ENCODE assay signal across 9 cellular contexts in the genomic region with DNA sequence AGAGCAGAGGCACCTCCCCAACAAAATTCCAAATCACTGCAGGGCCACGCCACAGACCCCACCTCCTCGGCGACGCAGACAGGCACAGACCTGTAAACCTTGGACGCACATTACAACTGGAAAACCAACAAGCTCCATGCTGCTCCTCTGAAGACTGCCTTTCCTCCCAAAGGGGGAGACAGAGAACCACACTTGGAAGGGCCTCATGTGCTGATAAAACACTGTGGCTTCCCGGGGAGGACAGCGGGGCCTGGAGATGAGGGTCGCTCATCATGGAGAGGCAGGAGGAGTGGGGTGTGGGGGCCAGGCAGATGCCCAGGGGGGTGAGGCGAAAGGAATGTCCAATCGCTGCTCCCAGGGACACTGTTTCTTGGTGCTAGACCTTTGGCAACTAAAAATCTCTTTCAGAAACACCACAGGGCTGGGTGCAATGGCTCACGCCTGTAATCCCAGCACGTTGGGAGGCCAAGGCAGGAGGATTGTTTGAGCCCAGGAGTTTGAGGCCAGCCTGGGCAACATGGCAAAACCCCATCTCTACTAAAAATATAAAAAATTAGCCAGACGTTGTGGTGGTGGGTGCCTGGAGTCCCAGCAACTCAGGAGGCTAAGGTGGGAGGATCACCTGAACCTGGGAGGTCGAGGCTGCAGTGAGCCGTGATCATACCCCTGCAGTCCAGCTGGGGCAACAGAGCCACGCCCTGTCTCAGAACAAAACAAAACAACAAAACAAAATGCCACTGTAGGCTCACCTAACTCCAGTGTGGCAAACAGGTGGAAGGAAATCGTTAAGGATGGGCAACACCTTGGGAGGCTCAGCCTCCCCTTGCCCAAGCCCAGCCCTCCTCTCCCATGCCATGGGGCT. TPM values are rescaled to one million over a fixed set of nuclear protein-coding genes. Genes with fewer than 3 reads are reported as not detected.
DNase-seq lines count a peak whose midpoint lies in the region; ATAC-seq and TF ChIP-seq lines count a peak whose summit lies in the region.
"Had no signal": no experiment of that assay in that cellular context is flagged by ENCODE, and none has a peak within 500 bp of the region (broad histone marks: within the 10 kb centered on the region; RNA-seq: fewer than 3 reads in every experiment).

No MANE protein-coding gene starts in this region.

- CTCF ChIA-PET in activated CD8-positive, alpha-beta memory T cell treated with anti-CD3 and anti-CD28 coated beads, Interleukin-2, amount 10 ng/mL, durations not matched to agents 7 days and 5 days (lab: Charles Lee) = interaction anchor here (0.9 kb wide), 1 partner anchor 62 kb away, joined by 3 read pairs; no protein-coding TSS in a partner anchor

- H3K36me3 ChIP-seq in DND-41 (ENCODE audit: insufficient read depth, low read length) = peaks cover 38% of the 10 kb centered on the region
- H3K36me3 ChIP-seq: neutrophil had no signal

- H3K27ac ChIP-seq in DND-41 (ENCODE audit: low read length) = no peak overlapping the region
- H3K27ac ChIP-seq: neutrophil had no signal

- TF ChIP-seq POLR2A in erythroblast (IDR thresholded peaks at IDR 0.05; ENCODE audit: low read length) = no peak

- no peaks in the 10 kb centered on the region for H3K27me3 ChIP-seq in DND-41 (ENCODE audit: insufficient read depth, low read length, poor library complexity)
- H3K27me3 ChIP-seq: neutrophil had no signal

- peak; percentile 45 for TF ChIP-seq CTCF in DND-41 (IDR thresholded peaks at IDR 0.05; ENCODE audit: borderline replicate concordance, extremely low read depth, low read length, poor library complexity, severe bottlenecking)
- peak; percentile 45 for TF ChIP-seq CTCF in neural crest cell (conservative IDR thresholded peaks at IDR 0.05)

- H3K79me2 ChIP-seq in DND-41 (ENCODE audit: insufficient read depth, low read length) = peaks cover 61% of the 10 kb centered on the region

- no peak for DNase-seq in DND-41
- peak; percentile 20 for DNase-seq in NCI-H69 (lab: John Stamatoyannopoulos, UW)
- DNase-seq in erythroblast (lab: John Stamatoyannopoulos, UW) = peak; percentile 29 to 32
- DNase-seq in neural crest cell (ENCODE audit: low read depth, low spot score) = no peak
- no peak for DNase-seq in stimulated activated naive CD4-positive, alpha-beta T cell treated with Interleukin-2 at 50 U/mL for 16 hours (lab: John Stamatoyannopoulos, UW)
- no peak for DNase-seq in activated CD8-positive, alpha-beta memory T cell treated with anti-CD3 and anti-CD28 coated beads, Interleukin-2, amount 10 ng/mL, durations not matched to agents 7 days and 5 days
- DNase-seq in CD1c-positive myeloid dendritic cell (ENCODE audit: extremely low spot score) = no peak
- DNase-seq in NCI-H1092 (lab: John Stamatoyannopoulos, UW) = no peak

- no peaks in the 10 kb centered on the region for H3K27me3 Mint-ChIP-seq in neural crest cell (ENCODE audit: low read depth)
- H3K27me3 Mint-ChIP-seq in activated CD8-positive, alpha-beta memory T cell treated with anti-CD3 and anti-CD28 coated beads, Interleukin-2, amount 10 ng/mL, durations not matched to agents 7 days and 5 days = no peaks in the 10 kb centered on the region

- H3K27ac Mint-ChIP-seq in neural crest cell (ENCODE audit: unreplicated experiment) = no peak overlapping the region
- no peak overlapping the region for H3K27ac Mint-ChIP-seq in activated CD8-positive, alpha-beta memory T cell treated with anti-CD3 and anti-CD28 coated beads, Interleukin-2, amount 10 ng/mL, durations not matched to agents 7 days and 5 days

- peak; percentile 42; the same call in 1 of the 3 replicates for ATAC-seq in DND-41 (ENCODE audit: insufficient read depth, low read depth)
- ATAC-seq in activated CD8-positive, alpha-beta memory T cell treated with anti-CD3 and anti-CD28 coated beads, Interleukin-2, amount 10 ng/mL, durations not matched to agents 7 days and 5 days = no peak

- H3K4me3 Mint-ChIP-seq in neural crest cell = no peak overlapping the region
- H3K4me3 Mint-ChIP-seq in activated CD8-positive, alpha-beta memory T cell treated with anti-CD3 and anti-CD28 coated beads, Interleukin-2, amount 10 ng/mL, durations not matched to agents 7 days and 5 days = no peak overlapping the region

- peaks cover 8% of the 10 kb centered on the region for H3K36me3 Mint-ChIP-seq in neural crest cell (ENCODE audit: low read depth)
- peaks cover 8% of the 10 kb centered on the region for H3K36me3 Mint-ChIP-seq in activated CD8-positive, alpha-beta memory T cell treated with anti-CD3 and anti-CD28 coated beads, Interleukin-2, amount 10 ng/mL, durations not matched to agents 7 days and 5 days

- no peaks in the 10 kb centered on the region for H3K4me1 ChIP-seq in DND-41 (ENCODE audit: insufficient read depth, low read length)

- H3K9me3 Mint-ChIP-seq in neural crest cell = no peaks in the 10 kb centered on the region
- H3K9me3 Mint-ChIP-seq in activated CD8-positive, alpha-beta memory T cell treated with anti-CD3 and anti-CD28 coated beads, Interleukin-2, amount 10 ng/mL, durations not matched to agents 7 days and 5 days (ENCODE audit: low read depth) = peaks cover 2% of the 10 kb centered on the region

- H2AFZ ChIP-seq in DND-41 (ENCODE audit: low read depth, low read length) = no peak overlapping the region

- H3K9ac ChIP-seq in DND-41 (ENCODE audit: low read depth, low read length) = no peak overlapping the region

- H3K4me2 ChIP-seq in DND-41 (ENCODE audit: insufficient read depth, low read length) = no peak overlapping the region

- H3K4me3 ChIP-seq in DND-41 (ENCODE audit: low read depth in 1 of 2, low read length in 2 of 2) = no peak overlapping the region

- H3K4me1 Mint-ChIP-seq in neural crest cell = no peaks in the 10 kb centered on the region
- peaks cover 2% of the 10 kb centered on the region for H3K4me1 Mint-ChIP-seq in activated CD8-positive, alpha-beta memory T cell treated with anti-CD3 and anti-CD28 coated beads, Interleukin-2, amount 10 ng/mL, durations not matched to agents 7 days and 5 days

- H4K20me1 ChIP-seq in DND-41 (ENCODE audit: insufficient read depth, low read length) = peaks cover 28% of the 10 kb centered on the region

- no peaks in the 10 kb centered on the region for H3K9me3 ChIP-seq in DND-41 (ENCODE audit: insufficient read depth, low read length, severe bottlenecking)
- H3K9me3 ChIP-seq: neutrophil had no signal

RNA-seq across cellular contexts. Expression of a gene that starts 53.8 kb away (rescaled TPM):
- total RNA-seq in neural crest cell = 51.3 and 51.6 TPM in 2 replicates
- 10 to 100 TPM; 27.9 to 29.2 TPM for total RNA-seq in activated CD8-positive, alpha-beta memory T cell treated with anti-CD3 and anti-CD28 coated beads, Interleukin-2, amount 10 ng/mL, durations not matched to agents 7 days and 5 days

Comparison
In these comparisons a context has a peak if more than half of its experiments do, and no peak if none do; other contexts are left out.
1. DNase-seq: peak in NCI-H69 (single experiment) and erythroblast (2 of 2); none in DND-41 (single experiment), neural crest cell (single experiment), stimulated activated naive CD4-positive, alpha-beta T cell treated with Interleukin-2 at 50 U/mL for 16 hours (single experiment), activated CD8-positive, alpha-beta memory T cell treated with anti-CD3 and anti-CD28 coated beads, Interleukin-2, amount 10 ng/mL, durations not matched to agents 7 days and 5 days (single experiment), CD1c-positive myeloid dendritic cell (single experiment) and NCI-H1092 (single experiment).